In the genomic region with DNA sequence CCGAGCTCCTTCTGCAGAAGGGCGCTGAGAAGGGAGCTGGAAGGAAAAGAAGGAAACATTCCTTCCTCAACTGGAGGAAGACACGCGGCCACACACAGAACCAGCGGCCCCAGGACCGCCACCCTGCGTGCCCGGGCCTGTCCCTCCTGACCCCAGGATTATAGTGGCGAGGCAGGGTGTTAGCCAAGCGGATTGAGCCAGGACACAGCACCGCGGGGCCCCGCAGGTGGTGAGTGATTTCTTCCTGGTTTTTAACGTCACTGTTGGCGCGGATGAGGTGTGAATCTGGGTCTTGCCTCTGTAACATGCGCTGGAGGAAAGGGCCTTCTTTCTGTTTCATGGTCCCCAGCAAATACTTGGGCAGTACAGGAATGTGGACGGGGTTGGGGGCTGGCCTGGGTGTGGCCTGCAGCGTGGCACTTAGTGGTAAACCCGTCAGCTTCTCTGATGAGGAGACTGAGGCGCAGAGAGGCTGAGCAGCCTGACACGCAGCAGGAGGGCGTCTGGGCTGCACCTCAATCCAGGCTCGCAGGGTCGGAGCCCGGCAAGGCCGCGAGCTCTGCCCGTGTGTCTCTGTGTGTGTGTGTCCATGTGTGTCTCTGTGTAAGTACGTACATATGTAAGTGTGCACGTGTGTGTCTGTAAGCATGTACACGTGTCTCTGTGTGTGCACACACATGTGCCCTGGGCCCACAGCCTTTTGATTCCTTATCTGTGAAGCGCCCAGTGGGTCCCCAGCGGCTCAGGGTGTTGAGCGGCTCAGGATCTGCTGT, we compare ENCODE assay signal across 1 cellular context.
TF ChIP-seq lines count a peak whose summit lies in the region.

No MANE protein-coding gene starts in this region.

TF ChIP-seq in HepG2, 621 proteins besides CTCF, POLR2A, EP300 and RAD21:
- TF ChIP-seq, protein P1, sequence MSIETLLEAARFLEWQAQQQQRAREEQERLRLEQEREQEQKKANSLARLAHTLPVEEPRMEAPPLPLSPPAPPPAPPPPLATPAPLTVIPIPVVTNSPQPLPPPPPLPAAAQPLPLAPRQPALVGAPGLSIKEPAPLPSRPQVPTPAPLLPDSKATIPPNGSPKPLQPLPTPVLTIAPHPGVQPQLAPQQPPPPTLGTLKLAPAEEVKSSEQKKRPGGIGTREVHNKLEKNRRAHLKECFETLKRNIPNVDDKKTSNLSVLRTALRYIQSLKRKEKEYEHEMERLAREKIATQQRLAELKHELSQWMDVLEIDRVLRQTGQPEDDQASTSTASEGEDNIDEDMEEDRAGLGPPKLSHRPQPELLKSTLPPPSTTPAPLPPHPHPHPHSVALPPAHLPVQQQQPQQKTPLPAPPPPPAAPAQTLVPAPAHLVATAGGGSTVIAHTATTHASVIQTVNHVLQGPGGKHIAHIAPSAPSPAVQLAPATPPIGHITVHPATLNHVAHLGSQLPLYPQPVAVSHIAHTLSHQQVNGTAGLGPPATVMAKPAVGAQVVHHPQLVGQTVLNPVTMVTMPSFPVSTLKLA (IDR thresholded peaks at IDR 0.05), result peak; percentile 83
